11 cellular contexts compared by ENCODE assay signal in genomic region chr1:212981025-212981495, GRCh38. TPM values are rescaled to one million over a fixed set of nuclear protein-coding genes. Genes with fewer than 3 reads are reported as not detected.
A peak's percentile ranks its signal among the peaks of the same experiment; 100 is the strongest.
DNase-seq lines count a peak whose midpoint lies in the region; ATAC-seq, FAIRE-seq and TF ChIP-seq lines count a peak whose summit lies in the region.
"Had no signal": no experiment of that assay in that cellular context is flagged by ENCODE, and none has a peak within 500 bp of the region (broad histone marks: within the 10 kb centered on the region; RNA-seq: fewer than 3 reads in every experiment).

No MANE protein-coding gene starts in this region.

- H3K27me3 ChIP-seq in K562 (ENCODE audit: control insufficient read depth in 2 of 2, insufficient read depth in 2 of 2, low read length in 2 of 2) (peaks cover 33 to 77% of the 10 kb centered on the region in 2 experiments; a peak in 4 of 5 replicates), HepG2 (ENCODE audit: control insufficient read depth in 1 of 2, insufficient read depth in 2 of 2, low read length in 2 of 2) (no peaks in the 10 kb centered on the region; a peak in 1 of 5 replicates)

- CTCF ChIA-PET in K562 (lab: Yijun Ruan, JAX; ENCODE audit: low intra/inter-chr PET ratio) (no interaction called here), HepG2 (lab: Yijun Ruan, JAX; ENCODE audit: low intra/inter-chr PET ratio, low total read pairs) (no interaction called here)

- H3K4me3 ChIP-seq in K562: no peak overlapping the region
- H3K4me3 ChIP-seq in HepG2 (replicated peaks in 1 of 3; ENCODE audit: insufficient read depth in 1 of 3, low read depth in 2 of 3, low read length in 3 of 3): no peak overlapping the region

- H3K9ac ChIP-seq in K562 (ENCODE audit: insufficient read depth in 1 of 2, low read depth in 2 of 2, low read length in 2 of 2) (no peak overlapping the region), HepG2 (ENCODE audit: insufficient read depth, low read depth, low read length) (no peak overlapping the region)

- intact Hi-C loops in Right ventricle myocardium inferior (cut with DNase I) (no loop called here), cardiac septum (cut with DNase I) (loop anchor here (10.0 kb wide), 1 partner anchor 316 kb away; no protein-coding TSS in a partner anchor), K562 (cut with micrococcal nuclease) (loop anchor here (5.0 kb wide), 1 partner anchor 314 kb away; no protein-coding TSS in a partner anchor), HepG2 (cut with micrococcal nuclease; ENCODE audit: unreplicated experiment) (loop anchor here (5.0 kb wide), 1 partner anchor 34 kb away; no protein-coding TSS in a partner anchor)

- no peaks in the 10 kb centered on the region for H3K9me1 ChIP-seq in K562 (ENCODE audit: control insufficient read depth, insufficient read depth, low read length)

- TF ChIP-seq RAD21 in K562 (CRISPR knock-in tag; conservative IDR thresholded peaks at IDR 0.05 in 1 of 2, IDR thresholded peaks at IDR 0.05 in 1 of 2): no peak
- no peak for TF ChIP-seq RAD21 in HepG2 (CRISPR knock-in tag; IDR thresholded peaks at IDR 0.05)

- H3K9me3 ChIP-seq in K562 (replicated peaks; ENCODE audit: control insufficient read depth, insufficient read depth, low read depth, low read length) (no peaks in the 10 kb centered on the region), HepG2 (ENCODE audit: low read length) (no peaks in the 10 kb centered on the region)

- H4K20me1 ChIP-seq in K562 (replicated peaks; ENCODE audit: control insufficient read depth, insufficient read depth, low read length) (0 out of 2 replicates have a peak, but pooled peaks cover 6% of the 10 kb centered on the region), HepG2 (ENCODE audit: insufficient read depth, low read length) (no peaks in the 10 kb centered on the region)

- no peak overlapping the region for H3K27ac ChIP-seq in K562 (ENCODE audit: extremely low read depth, low read depth, low read length)
- H3K27ac ChIP-seq in HepG2 (ENCODE audit: extremely low read length, insufficient read depth, low read length): no peak overlapping the region

- TF ChIP-seq EP300 in K562 (IDR thresholded peaks at IDR 0.05; ENCODE audit: low read length) (no peak), HepG2 (IDR thresholded peaks at IDR 0.05; ENCODE audit: low read depth in 2 of 2, low read length in 2 of 2) (no peak), HepG2 (CRISPR knock-in tag; IDR thresholded peaks at IDR 0.05; ENCODE audit: borderline replicate concordance) (no peak)

- BruUV-seq in K562 (replicated peaks; lab: Mats Ljungman, UMichigan) (no TSS peak), HepG2 (replicated peaks; lab: Mats Ljungman, UMichigan) (no TSS peak)

- DNase-seq in Right ventricle myocardium inferior (ENCODE audit: missing footprints) (no peak), cardiac septum (ENCODE audit: low spot score) (no peak), K562 (ENCODE audit: extremely low read depth in 1 of 4, low spot score in 3 of 4) (no peak), HepG2 (ENCODE audit: low spot score) (no peak), iPS-NIHi7 (ENCODE audit: extremely low spot score) (no peak)
- no peak for DNase-seq in effector CD8-positive, alpha-beta T cell (lab: John Stamatoyannopoulos, UW)
- DNase-seq: activated T-cell treated with anti-CD3 and anti-CD28 coated beads, Interleukin-2, amount 50 U/mL, for 24 hours; Kasumi-1; stimulated activated CD4-positive, alpha-beta T cell treated with anti-CD3 and anti-CD28 coated beads, Interleukin-2, amount 100 ng/mL, for 48 hours had no signal

- H3K79me2 ChIP-seq in K562 (ENCODE audit: control insufficient read depth, insufficient read depth, low read length): no peaks in the 10 kb centered on the region
- no peaks in the 10 kb centered on the region for H3K79me2 ChIP-seq in HepG2 (ENCODE audit: insufficient read depth, low read length)

- FAIRE-seq in K562 (lab: Jason Lieb, UNC): no peak
- FAIRE-seq in HepG2 (lab: Jason Lieb, UNC): no peak

- ATAC-seq in Right ventricle myocardium inferior: peak; percentile 63
- no peak for ATAC-seq in K562
- ATAC-seq in HepG2: peak; percentile 43
- ATAC-seq in GM21619 (IDR thresholded peaks at IDR 0.05; ENCODE audit: unreplicated experiment): no peak
- ATAC-seq in HG02981 (IDR thresholded peaks at IDR 0.05; ENCODE audit: unreplicated experiment): no peak

- no peak overlapping the region for H3K4me2 ChIP-seq in K562 (ENCODE audit: insufficient read depth, low read length)
- no peak overlapping the region for H3K4me2 ChIP-seq in HepG2 (ENCODE audit: low read depth, low read length)

- TF ChIP-seq POLR2A in K562 (conservative IDR thresholded peaks at IDR 0.05): no peak
- no peak for TF ChIP-seq POLR2A in HepG2 (IDR thresholded peaks at IDR 0.05; ENCODE audit: insufficient read depth in 1 of 2, low read depth in 2 of 2, low read length in 2 of 2)

- H3K4me1 ChIP-seq in K562 (replicated peaks in 1 of 2; ENCODE audit: control insufficient read depth in 2 of 2, insufficient read depth in 2 of 2, low read length in 2 of 2) (no peaks in the 10 kb centered on the region), HepG2 (ENCODE audit: insufficient read depth, low read length) (peaks cover 11% of the 10 kb centered on the region; the same call in 1 of the 2 replicates)

- H2AFZ ChIP-seq in K562 (ENCODE audit: low read depth, low read length) (no peak overlapping the region), HepG2 (ENCODE audit: low read length) (no peak overlapping the region)

- no peak for TF ChIP-seq CTCF in K562 (IDR thresholded peaks at IDR 0.05 in 2 of 3, conservative IDR thresholded peaks at IDR 0.05 in 1 of 3; ENCODE audit: insufficient read depth in 2 of 3, low read depth in 1 of 3, low read length in 3 of 3)
- no peak for TF ChIP-seq CTCF in HepG2 (CRISPR knock-in tag; IDR thresholded peaks at IDR 0.05)

- WGBS in K562 (ENCODE audit: insufficient coverage, low coverage, missing lambda C conversion rate): 11% methylated on average over 11 of the region's 11 CpGs
- WGBS in HepG2 (ENCODE audit: low lambda C conversion rate): 50% methylated on average over 1 of the region's 11 CpGs

- in situ Hi-C loops in K562 (cut with MboI) (loop anchor here (10.0 kb wide), 1 partner anchor 516 kb away; no protein-coding TSS in a partner anchor), HepG2 (cut with HindIII; ENCODE audit: extremely low pct_ligation_motif_present, low pct_unique_long_range_greater_than_20kb) (no loop called here)

- H3K36me3 ChIP-seq in K562 (ENCODE audit: control insufficient read depth, insufficient read depth, low read length) (no peaks in the 10 kb centered on the region), HepG2 (replicated peaks in 1 of 2; ENCODE audit: control insufficient read depth in 1 of 2, insufficient read depth in 2 of 2, low read length in 2 of 2) (no peaks in the 10 kb centered on the region)

- POLR2A ChIA-PET in K562 (lab: Yijun Ruan, JAX) (interaction anchor here (0.7 kb wide), 1 partner anchor 14 kb away, joined by 5 read pairs; no protein-coding TSS in a partner anchor), HepG2 (lab: Yijun Ruan, JAX) (no interaction called here)

RNA-seq across cellular contexts. Expression of gene VASH2, which starts 30.7 kb away (rescaled TPM):
- total RNA-seq in Right ventricle myocardium inferior: 1.4 TPM
- 0.38 TPM for total RNA-seq in cardiac septum
- 0.32 and 1.2 TPM in 2 replicates for total RNA-seq in K562 (2011; cell fraction: chromatin; rRNA removed; ENCODE audit: low replicate concordance)
- 0.66 TPM in 1 of 2 replicates, not detected in the other for total RNA-seq in K562 (2011; cell fraction: nucleolus; rRNA removed)
- 1.9 TPM in 1 of 2 replicates, not detected in the other for total RNA-seq in K562 (2011; cell fraction: nucleoplasm; rRNA removed)
- total RNA-seq in K562 (2014; rRNA removed): 0.09 TPM in 1 of 2 replicates, not detected in the other
- total RNA-seq in K562 (2014; rRNA removed; fragmentation: Illumina TruSeq; extraction: Trizol): 0.06 and 0.11 TPM in 2 replicates
- total RNA-seq in K562 (2015; rRNA removed; fragmentation: Illumina TruSeq; extraction: Trizol): not detected in 2 replicates
- 0.13 and 0.40 TPM in 2 replicates for total RNA-seq in K562 (2021)
- polyA plus RNA-seq in K562 (2011; rRNA removed): 0.03 and 0.07 TPM in 2 replicates
- not detected in 2 replicates for polyA plus RNA-seq in K562 (2011; cell fraction: cytosol; rRNA removed)
- 0.13 and 0.21 TPM in 2 replicates for polyA plus RNA-seq in K562 (2011; cell fraction: nucleus; rRNA removed)
- polyA plus RNA-seq in K562 (2012): 0.12 and 0.48 TPM in 2 replicates
- 0.04 and 0.07 TPM in 2 replicates for polyA plus RNA-seq in K562 (2014; fragmentation: Illumina TruSeq; extraction: Trizol)
- under 1 TPM; 0.06 to 0.14 TPM for polyA plus RNA-seq in K562 (2014; fragmentation: Nextera tagmentation; extraction: Ambion mirVana)
- 0.05 and 0.11 TPM in 2 replicates for polyA plus RNA-seq in K562 (2014; rRNA removed)
- 0.11 TPM in 1 of 2 replicates, not detected in the other for polyA minus RNA-seq in K562 (2011; rRNA and poly(A)+ RNA removed)
- not detected in 2 replicates for polyA minus RNA-seq in K562 (2011; cell fraction: cytosol; rRNA and poly(A)+ RNA removed)
- polyA minus RNA-seq in K562 (2011; cell fraction: nucleus; rRNA and poly(A)+ RNA removed): 0.11 and 0.27 TPM in 2 replicates
- 0.74 and 1.00 TPM in 2 replicates for total RNA-seq in HepG2 (2016; rRNA removed; fragmentation: Illumina TruSeq; extraction: Trizol)
- total RNA-seq in HepG2 (2016; cell fraction: cytosol; rRNA removed; fragmentation: Illumina TruSeq; extraction: Trizol; ENCODE audit: low read depth): 0.44 and 0.61 TPM in 2 replicates
- total RNA-seq in HepG2 (2016; cell fraction: insoluble cytoplasmic fraction; rRNA removed; fragmentation: Illumina TruSeq; extraction: Trizol): 0.59 and 1.1 TPM in 2 replicates
- total RNA-seq in HepG2 (2016; cell fraction: membrane; rRNA removed; fragmentation: Illumina TruSeq; extraction: Trizol): 0.65 and 0.76 TPM in 2 replicates
- 1.6 and 2.0 TPM in 2 replicates for total RNA-seq in HepG2 (2016; cell fraction: nucleus; rRNA removed; fragmentation: Illumina TruSeq; extraction: Trizol)
- polyA plus RNA-seq in HepG2 (2011; rRNA removed): 0.44 and 0.60 TPM in 2 replicates
- polyA plus RNA-seq in HepG2 (2011; cell fraction: cytosol; rRNA removed): 0.21 and 0.33 TPM in 2 replicates
- 1.6 and 1.8 TPM in 2 replicates for polyA plus RNA-seq in HepG2 (2011; cell fraction: nucleus; rRNA removed)
- 0.51 and 0.68 TPM in 2 replicates for polyA plus RNA-seq in HepG2 (2012)
- polyA plus RNA-seq in HepG2 (2016; cell fraction: cytosol; fragmentation: Illumina TruSeq; extraction: Trizol; ENCODE audit: low read depth): 0.14 and 0.27 TPM in 2 replicates
- polyA plus RNA-seq in HepG2 (2016; cell fraction: insoluble cytoplasmic fraction; fragmentation: Illumina TruSeq; extraction: Trizol; ENCODE audit: low read depth): 1.1 and 1.3 TPM in 2 replicates
- polyA plus RNA-seq in HepG2 (2016; cell fraction: membrane; fragmentation: Illumina TruSeq; extraction: Trizol; ENCODE audit: low read depth): 0.55 and 0.78 TPM in 2 replicates
- polyA plus RNA-seq in HepG2 (2016; cell fraction: nucleus; fragmentation: Illumina TruSeq; extraction: Trizol; ENCODE audit: insufficient read depth, low read depth): 2.2 and 2.6 TPM in 2 replicates
- polyA minus RNA-seq in HepG2 (2011; rRNA and poly(A)+ RNA removed; ENCODE audit: low replicate concordance): 3.1 and 3.3 TPM in 2 replicates
- 0.40 and 0.62 TPM in 2 replicates for polyA minus RNA-seq in HepG2 (2011; cell fraction: cytosol; rRNA and poly(A)+ RNA removed)
- 3.0 and 3.5 TPM in 2 replicates for polyA minus RNA-seq in HepG2 (2011; cell fraction: nucleus; rRNA and poly(A)+ RNA removed)

RNA-seq across cellular contexts. Expression of gene ANGEL2, which starts 34.6 kb away (rescaled TPM):
- total RNA-seq in Right ventricle myocardium inferior: 14.3 TPM
- 17.8 TPM for total RNA-seq in cardiac septum
- total RNA-seq in K562 (2011; cell fraction: chromatin; rRNA removed; ENCODE audit: low replicate concordance): 60.7 and 192 TPM in 2 replicates
- 31.0 and 45.0 TPM in 2 replicates for total RNA-seq in K562 (2011; cell fraction: nucleolus; rRNA removed)
- 76.8 and 89.8 TPM in 2 replicates for total RNA-seq in K562 (2011; cell fraction: nucleoplasm; rRNA removed)
- 29.3 and 29.9 TPM in 2 replicates for total RNA-seq in K562 (2014; rRNA removed)
- 30.1 and 32.8 TPM in 2 replicates for total RNA-seq in K562 (2014; rRNA removed; fragmentation: Illumina TruSeq; extraction: Trizol)
- 29.7 and 33.6 TPM in 2 replicates for total RNA-seq in K562 (2015; rRNA removed; fragmentation: Illumina TruSeq; extraction: Trizol)
- total RNA-seq in K562 (2021): 26.2 and 27.1 TPM in 2 replicates
- 30.8 and 34.6 TPM in 2 replicates for polyA plus RNA-seq in K562 (2011; rRNA removed)
- polyA plus RNA-seq in K562 (2011; cell fraction: cytosol; rRNA removed): 9.6 and 17.6 TPM in 2 replicates
- polyA plus RNA-seq in K562 (2011; cell fraction: nucleus; rRNA removed): 35.0 and 44.6 TPM in 2 replicates
- polyA plus RNA-seq in K562 (2012): 13.0 and 16.1 TPM in 2 replicates
- 15.4 and 16.9 TPM in 2 replicates for polyA plus RNA-seq in K562 (2014; fragmentation: Illumina TruSeq; extraction: Trizol)
- polyA plus RNA-seq in K562 (2014; fragmentation: Nextera tagmentation; extraction: Ambion mirVana): 10 to 100 TPM in 1 of 2 experiments, 1 to 10 TPM in 1; 6.8 to 10.9 TPM
- polyA plus RNA-seq in K562 (2014; rRNA removed): 16.2 and 22.3 TPM in 2 replicates
- polyA minus RNA-seq in K562 (2011; rRNA and poly(A)+ RNA removed): 44.7 and 66.2 TPM in 2 replicates
- polyA minus RNA-seq in K562 (2011; cell fraction: cytosol; rRNA and poly(A)+ RNA removed): 15.6 and 22.8 TPM in 2 replicates
- polyA minus RNA-seq in K562 (2011; cell fraction: nucleus; rRNA and poly(A)+ RNA removed): 45.0 and 63.1 TPM in 2 replicates
- 23.5 and 25.4 TPM in 2 replicates for total RNA-seq in HepG2 (2016; rRNA removed; fragmentation: Illumina TruSeq; extraction: Trizol)
- 4.1 and 4.6 TPM in 2 replicates for total RNA-seq in HepG2 (2016; cell fraction: cytosol; rRNA removed; fragmentation: Illumina TruSeq; extraction: Trizol; ENCODE audit: low read depth)
- total RNA-seq in HepG2 (2016; cell fraction: insoluble cytoplasmic fraction; rRNA removed; fragmentation: Illumina TruSeq; extraction: Trizol): 25.7 and 27.0 TPM in 2 replicates
- 10.9 and 11.4 TPM in 2 replicates for total RNA-seq in HepG2 (2016; cell fraction: membrane; rRNA removed; fragmentation: Illumina TruSeq; extraction: Trizol)
- 28.4 and 28.9 TPM in 2 replicates for total RNA-seq in HepG2 (2016; cell fraction: nucleus; rRNA removed; fragmentation: Illumina TruSeq; extraction: Trizol)
- 11.8 and 12.3 TPM in 2 replicates for polyA plus RNA-seq in HepG2 (2011; rRNA removed)
- 3.8 and 5.1 TPM in 2 replicates for polyA plus RNA-seq in HepG2 (2011; cell fraction: cytosol; rRNA removed)
- polyA plus RNA-seq in HepG2 (2011; cell fraction: nucleus; rRNA removed): 16.5 and 17.0 TPM in 2 replicates
- polyA plus RNA-seq in HepG2 (2012): 7.2 and 10.1 TPM in 2 replicates
- polyA plus RNA-seq in HepG2 (2016; cell fraction: cytosol; fragmentation: Illumina TruSeq; extraction: Trizol; ENCODE audit: low read depth): 1.8 and 2.6 TPM in 2 replicates
- polyA plus RNA-seq in HepG2 (2016; cell fraction: insoluble cytoplasmic fraction; fragmentation: Illumina TruSeq; extraction: Trizol; ENCODE audit: low read depth): 14.1 and 16.7 TPM in 2 replicates
- 5.3 and 5.4 TPM in 2 replicates for polyA plus RNA-seq in HepG2 (2016; cell fraction: membrane; fragmentation: Illumina TruSeq; extraction: Trizol; ENCODE audit: low read depth)
- polyA plus RNA-seq in HepG2 (2016; cell fraction: nucleus; fragmentation: Illumina TruSeq; extraction: Trizol; ENCODE audit: insufficient read depth, low read depth): 31.7 and 35.2 TPM in 2 replicates
- 13.9 and 25.5 TPM in 2 replicates for polyA minus RNA-seq in HepG2 (2011; rRNA and poly(A)+ RNA removed; ENCODE audit: low replicate concordance)
- polyA minus RNA-seq in HepG2 (2011; cell fraction: cytosol; rRNA and poly(A)+ RNA removed): 9.9 and 15.3 TPM in 2 replicates
- 44.5 and 48.6 TPM in 2 replicates for polyA minus RNA-seq in HepG2 (2011; cell fraction: nucleus; rRNA and poly(A)+ RNA removed)

Comparison
In these comparisons a context has a peak if more than half of its experiments do, and no peak if none do; other contexts are left out.
1. ATAC-seq: peak in Right ventricle myocardium inferior (single experiment) and HepG2 (single experiment); none in K562 (single experiment), GM21619 (single experiment) and HG02981 (single experiment).